ENCODE assay signal across 11 cellular contexts in genomic region chr12:87020071-87020470, GRCh38.
"Had no signal": no experiment of that assay in that cellular context is flagged by ENCODE, and none has a peak within 500 bp of the region (broad histone marks: within the 10 kb centered on the region; RNA-seq: fewer than 3 reads in every experiment).

No MANE protein-coding gene starts in this region.

- H3K36me3 ChIP-seq: pancreas, stomach, thoracic aorta had no signal

- H3K9me3 ChIP-seq: pancreas had no signal

- H3K4me3 ChIP-seq: pancreas, stomach, thoracic aorta had no signal

- ATAC-seq: activated CD4-positive, alpha-beta T cell treated with anti-CD3 and anti-CD28 coated beads for 36 hours; activated CD8-positive, alpha-beta memory T cell treated with anti-CD3 and anti-CD28 coated beads, Interleukin-2, amount 10 ng/mL, durations not matched to agents 7 days and 5 days; esophagus mucosa; pancreas had no signal

- H3K27me3 ChIP-seq: pancreas, stomach had no signal

- DNase-seq: activated CD4-positive, alpha-beta memory T cell treated with anti-CD3 and anti-CD28 coated beads for 36 hours; activated CD4-positive, alpha-beta T cell treated with anti-CD3 and anti-CD28 coated beads for 36 hours; activated CD8-positive, alpha-beta memory T cell treated with anti-CD3 and anti-CD28 coated beads, Interleukin-2, amount 10 ng/mL, durations not matched to agents 7 days and 5 days; activated naive CD4-positive, alpha-beta T cell treated with anti-CD3 and anti-CD28 coated beads, Interleukin-2, amount 10 ng/mL, durations not matched to agents 7 days and 5 days; activated T-cell treated with anti-CD3 and anti-CD28 coated beads, Interleukin-2, amount 50 U/mL, for 24 hours; foreskin melanocyte; pancreas; stimulated activated CD4-positive, alpha-beta T cell treated with anti-CD3 and anti-CD28 coated beads, Interleukin-1b, Interleukin-23, amount 100 ng/mL, for 48 hours; stomach had no signal

- H3K27ac ChIP-seq: pancreas, stomach, thoracic aorta had no signal

- H3K4me1 ChIP-seq: pancreas, stomach had no signal
